Comparison of ENCODE assay signal across 9 cellular contexts in genomic region chr7:70776627-70777101, GRCh38.
DNase-seq lines count a peak whose midpoint lies in the region; ATAC-seq, FAIRE-seq and TF ChIP-seq lines count a peak whose summit lies in the region.
"Had no signal": no experiment of that assay in that cellular context is flagged by ENCODE, and none has a peak within 500 bp of the region (broad histone marks: within the 10 kb centered on the region; RNA-seq: fewer than 3 reads in every experiment).

No MANE protein-coding gene starts in this region.

- peak overlapping the region; percentile 51 for H3K4me3 Mint-ChIP-seq in CD4-positive, alpha-beta T cell
- peak overlapping the region; percentile 40 for H3K4me3 Mint-ChIP-seq in activated T-helper 1 cell treated with anti-CD3 and anti-CD28 coated beads, Interleukin-12 subunit alpha, Interleukin-12 subunit beta, Interleukin-2, Interleukin-4 antibody, amounts not matched to agents 30 ng/mL and 10 ng/mL and 1 ng/mL, durations not matched to agents 14 hours and 24 hours and 36 hours

- TF ChIP-seq POLR2A in stomach (IDR thresholded peaks at IDR 0.05): no peak
- TF ChIP-seq POLR2A in GM12891 (IDR thresholded peaks at IDR 0.05; ENCODE audit: low read depth, low read length): no peak

- H3K9me3 Mint-ChIP-seq in CD4-positive, alpha-beta T cell: no peaks in the 10 kb centered on the region
- H3K9me3 Mint-ChIP-seq in activated T-helper 1 cell treated with anti-CD3 and anti-CD28 coated beads, Interleukin-12 subunit alpha, Interleukin-12 subunit beta, Interleukin-2, Interleukin-4 antibody, amounts not matched to agents 30 ng/mL and 10 ng/mL and 1 ng/mL, durations not matched to agents 14 hours and 24 hours and 36 hours: no peaks in the 10 kb centered on the region

- H3K9me3 ChIP-seq in CD4-positive, alpha-beta T cell (ENCODE audit: control insufficient read depth, low read length): no peaks in the 10 kb centered on the region
- H3K9me3 ChIP-seq in stomach: no peaks in the 10 kb centered on the region

- peaks cover 48% of the 10 kb centered on the region for H3K4me1 Mint-ChIP-seq in CD4-positive, alpha-beta T cell (ENCODE audit: low read depth)
- H3K4me1 Mint-ChIP-seq in activated T-helper 1 cell treated with anti-CD3 and anti-CD28 coated beads, Interleukin-12 subunit alpha, Interleukin-12 subunit beta, Interleukin-2, Interleukin-4 antibody, amounts not matched to agents 30 ng/mL and 10 ng/mL and 1 ng/mL, durations not matched to agents 14 hours and 24 hours and 36 hours (ENCODE audit: low read depth): peaks cover 26% of the 10 kb centered on the region

- H3K27ac ChIP-seq in CD4-positive, alpha-beta T cell (ENCODE audit: low read depth, low read length): no peak overlapping the region
- no peak overlapping the region for H3K27ac ChIP-seq in stomach

- H3K27ac Mint-ChIP-seq in CD4-positive, alpha-beta T cell: peak overlapping the region; percentile 71
- peak overlapping the region; percentile 65 for H3K27ac Mint-ChIP-seq in activated T-helper 1 cell treated with anti-CD3 and anti-CD28 coated beads, Interleukin-12 subunit alpha, Interleukin-12 subunit beta, Interleukin-2, Interleukin-4 antibody, amounts not matched to agents 30 ng/mL and 10 ng/mL and 1 ng/mL, durations not matched to agents 14 hours and 24 hours and 36 hours

- no peak overlapping the region for H3K4me3 ChIP-seq in stomach

- H3K4me1 ChIP-seq in stomach: no peaks in the 10 kb centered on the region

- intact Hi-C loops in CD4-positive, alpha-beta T cell (cut with DNase I, micrococcal nuclease): no loop called here
- intact Hi-C loops in activated T-helper 1 cell treated with anti-CD3 and anti-CD28 coated beads, Interleukin-12 subunit alpha, Interleukin-12 subunit beta, Interleukin-2, Interleukin-4 antibody, amounts not matched to agents 30 ng/mL and 10 ng/mL and 1 ng/mL, durations not matched to agents 14 hours and 24 hours and 36 hours (cut with micrococcal nuclease): no loop called here
- intact Hi-C loops in stomach (cut with DNase I; ENCODE audit: low total_unique reads) (no loop called here), posterior vena cava (cut with DNase I) (no loop called here)

- H3K27me3 Mint-ChIP-seq in CD4-positive, alpha-beta T cell: no peaks in the 10 kb centered on the region
- H3K27me3 Mint-ChIP-seq in activated T-helper 1 cell treated with anti-CD3 and anti-CD28 coated beads, Interleukin-12 subunit alpha, Interleukin-12 subunit beta, Interleukin-2, Interleukin-4 antibody, amounts not matched to agents 30 ng/mL and 10 ng/mL and 1 ng/mL, durations not matched to agents 14 hours and 24 hours and 36 hours (ENCODE audit: insufficient read depth): no peaks in the 10 kb centered on the region

- POLR2A ChIA-PET in CD4-positive, alpha-beta T cell (lab: Charles Lee): interaction anchor here (1.1 to 3.7 kb wide), 2 partner anchors 11 to 635 kb away, joined by 3 to 26 read pairs; no protein-coding TSS in a partner anchor

- no peak for TF ChIP-seq CTCF in CD4-positive, alpha-beta T cell (IDR thresholded peaks at IDR 0.05)
- TF ChIP-seq CTCF in stomach (IDR thresholded peaks at IDR 0.05): no peak

- CTCF ChIA-PET in CD4-positive, alpha-beta T cell (lab: Charles Lee): no interaction called here

- WGBS in stomach, 5 donors: 70 to 77% (median 75%) methylated on average over 7 of the region's 7 CpGs

- FAIRE-seq in GM12891 (lab: Jason Lieb, UNC): no peak

- peaks cover 21 to 87% (median 79%) of the 10 kb centered on the region in 4 donors for H3K36me3 ChIP-seq in stomach

- no peak for TF ChIP-seq EP300 in stomach (IDR thresholded peaks at IDR 0.05)

- peaks cover under 1% of the 10 kb centered on the region for H3K36me3 Mint-ChIP-seq in CD4-positive, alpha-beta T cell (ENCODE audit: low read depth)
- peaks cover 2% of the 10 kb centered on the region for H3K36me3 Mint-ChIP-seq in activated T-helper 1 cell treated with anti-CD3 and anti-CD28 coated beads, Interleukin-12 subunit alpha, Interleukin-12 subunit beta, Interleukin-2, Interleukin-4 antibody, amounts not matched to agents 30 ng/mL and 10 ng/mL and 1 ng/mL, durations not matched to agents 14 hours and 24 hours and 36 hours (ENCODE audit: low read depth)

- no peaks in the 10 kb centered on the region for H3K27me3 ChIP-seq in CD4-positive, alpha-beta T cell (ENCODE audit: control insufficient read depth, insufficient read depth, low read length)
- no peaks in the 10 kb centered on the region for H3K27me3 ChIP-seq in stomach

- DNase-seq in CD4-positive, alpha-beta T cell: peak in 2 of 10 experiments; percentile 15 to 31
- no peak for DNase-seq in activated T-helper 1 cell treated with anti-CD3 and anti-CD28 coated beads, Interleukin-12 subunit alpha, Interleukin-12 subunit beta, Interleukin-2, Interleukin-4 antibody, amounts not matched to agents 30 ng/mL and 10 ng/mL and 1 ng/mL, durations not matched to agents 14 hours and 24 hours and 36 hours (ENCODE audit: low spot score)
- DNase-seq in islet precursor cell (peak; percentile 28), NCI-H510A (lab: John Stamatoyannopoulos, UW) (no peak), stomach (no peak), GM12891 (ENCODE audit: insufficient read length, low spot score) (no peak), posterior vena cava (ENCODE audit: low spot score) (no peak)
- DNase-seq: left cardiac atrium had no signal

- peak; percentile 44 for ATAC-seq in CD4-positive, alpha-beta T cell (ENCODE audit: poor library complexity)
- peak; percentile 65 for ATAC-seq in GM21723 (IDR thresholded peaks at IDR 0.05; ENCODE audit: unreplicated experiment)

TF ChIP-seq in GM12891, 5 proteins besides CTCF, POLR2A, EP300 and RAD21:
- no peak for TF ChIP-seq POLR2AphosphoS5 (IDR thresholded peaks at IDR 0.05; ENCODE audit: low read depth, low read length)
- TF ChIP-seq SPI1 (IDR thresholded peaks at IDR 0.05; ENCODE audit: low read depth, low read length): no peak
- TF ChIP-seq PAX5 (IDR thresholded peaks at IDR 0.05; ENCODE audit: insufficient read depth, low read length, severe bottlenecking): no peak
- TF ChIP-seq POU2F2 (IDR thresholded peaks at IDR 0.05; ENCODE audit: low read depth, low read length): no peak
- no peak for TF ChIP-seq TAF1 (IDR thresholded peaks at IDR 0.05; ENCODE audit: low read depth, low read length)
